15 cellular contexts compared by ENCODE assay signal in genomic region chr3:174430986-174431385, GRCh38.
DNase-seq lines count a peak whose midpoint lies in the region; ATAC-seq and TF ChIP-seq lines count a peak whose summit lies in the region.
"Had no signal": no experiment of that assay in that cellular context is flagged by ENCODE, and none has a peak within 500 bp of the region (broad histone marks: within the 10 kb centered on the region; RNA-seq: fewer than 3 reads in every experiment).

No MANE protein-coding gene starts in this region.

- no peak overlapping the region for H3K9ac ChIP-seq in neuronal stem cell (ENCODE audit: low read depth, low read length, poor library complexity)
- H3K9ac ChIP-seq: BLaER1 treated with 17β-estradiol and CSF1 and Interleukin-3, amounts not matched to agents 10 nM and 100 nM; GM23248 had no signal

- DNase-seq in Caco-2: no peak
- DNase-seq in RPMI8226: peak; percentile 40
- DNase-seq in foreskin keratinocyte: no peak
- no peak for DNase-seq in neuronal stem cell (ENCODE audit: low spot score)
- DNase-seq in CD8-positive, alpha-beta T cell: no peak
- DNase-seq in activated naive CD4-positive, alpha-beta T cell treated with Interleukin-2 at 50 U/mL for 16 hours: no peak
- DNase-seq: 8988T; ACHN; CD4-positive, CD25-positive, alpha-beta regulatory T cell; DMS79 had no signal

- H3K18ac ChIP-seq in neuronal stem cell (ENCODE audit: low read length): no peak overlapping the region

- H2BK12ac ChIP-seq in neuronal stem cell (ENCODE audit: low read length): no peak overlapping the region

- peak overlapping the region; percentile 60 for H3K27ac Mint-ChIP-seq in Caco-2 (ENCODE audit: unreplicated experiment)
- H3K27ac Mint-ChIP-seq in CD8-positive, alpha-beta T cell: no peak overlapping the region
- H3K27ac Mint-ChIP-seq: CD4-positive, CD25-positive, alpha-beta regulatory T cell had no signal

- H3K4me1 ChIP-seq in Caco-2 (peaks cover 13% of the 10 kb centered on the region; the same call in 1 of the 2 replicates), foreskin keratinocyte (peaks cover 14% of the 10 kb centered on the region), neuronal stem cell (ENCODE audit: control insufficient read depth in 2 of 2, insufficient read depth in 1 of 2, low read depth in 1 of 2, low read length in 2 of 2) (peaks cover 1 to 2% of the 10 kb centered on the region in 2 donors)
- H3K4me1 ChIP-seq in CD8-positive, alpha-beta T cell (ENCODE audit: insufficient read depth, low read length): no peaks in the 10 kb centered on the region

- no peak overlapping the region for H3K4me3 Mint-ChIP-seq in Caco-2 (ENCODE audit: unreplicated experiment)
- no peak overlapping the region for H3K4me3 Mint-ChIP-seq in CD8-positive, alpha-beta T cell
- H3K4me3 Mint-ChIP-seq: CD4-positive, CD25-positive, alpha-beta regulatory T cell had no signal

- no peak overlapping the region for H3K4me3 ChIP-seq in Caco-2 (ENCODE audit: low read depth, low read length)
- no peak overlapping the region for H3K4me3 ChIP-seq in neuronal stem cell (ENCODE audit: low read length in 2 of 2)
- H3K4me3 ChIP-seq in CD8-positive, alpha-beta T cell (ENCODE audit: low read depth, low read length): no peak overlapping the region
- H3K4me3 ChIP-seq: BLaER1 treated with 17β-estradiol and CSF1 and Interleukin-3, amounts not matched to agents 10 nM and 100 nM; GM12878; GM23248 had no signal

- H3K27ac ChIP-seq in foreskin keratinocyte: peak overlapping the region; percentile 71
- no peak overlapping the region for H3K27ac ChIP-seq in neuronal stem cell (replicated peaks; ENCODE audit: low read length)
- H3K27ac ChIP-seq in CD8-positive, alpha-beta T cell (ENCODE audit: low read depth, low read length): no peak overlapping the region
- H3K27ac ChIP-seq: BLaER1 treated with 17β-estradiol and CSF1 and Interleukin-3, amounts not matched to agents 10 nM and 100 nM; GM23248 had no signal

- intact Hi-C loops in Caco-2 (cut with micrococcal nuclease; ENCODE audit: unreplicated experiment): no loop called here
- intact Hi-C loops in CD8-positive, alpha-beta T cell (cut with DNase I, micrococcal nuclease): no loop called here

- no peaks in the 10 kb centered on the region for H3K79me1 ChIP-seq in neuronal stem cell (ENCODE audit: low read depth, low read length)

- H4K8ac ChIP-seq in neuronal stem cell (ENCODE audit: low read depth, low read length): no peak overlapping the region

- H2AK5ac ChIP-seq in neuronal stem cell (ENCODE audit: low read depth, low read length): no peak overlapping the region

- CTCF ChIA-PET in Caco-2 (lab: Charles Lee): no interaction called here
- CTCF ChIA-PET in CD8-positive, alpha-beta T cell (lab: Charles Lee): no interaction called here

- POLR2A ChIA-PET in Caco-2 (lab: Charles Lee): no interaction called here
- POLR2A ChIA-PET in CD8-positive, alpha-beta T cell (lab: Charles Lee): interaction anchor here (0.6 kb wide), 1 partner anchor 10 kb away, joined by 3 read pairs; no protein-coding TSS in a partner anchor

- H4K91ac ChIP-seq in neuronal stem cell (ENCODE audit: low read depth, low read length, poor library complexity): no peak overlapping the region

- no peak overlapping the region for H3K4ac ChIP-seq in neuronal stem cell (ENCODE audit: low read length)

- no peak overlapping the region for H3K14ac ChIP-seq in neuronal stem cell (ENCODE audit: low read length)

- no peak overlapping the region for H2BK5ac ChIP-seq in neuronal stem cell (ENCODE audit: low read length)

- no TSS peak for BruUV-seq in Caco-2 (replicated peaks; lab: Mats Ljungman, UMichigan)

- peaks cover 17% of the 10 kb centered on the region for H3K9me3 Mint-ChIP-seq in Caco-2 (ENCODE audit: unreplicated experiment)
- no peaks in the 10 kb centered on the region for H3K9me3 Mint-ChIP-seq in CD8-positive, alpha-beta T cell

- ATAC-seq in foreskin keratinocyte (no peak), GM19455 (IDR thresholded peaks at IDR 0.05; ENCODE audit: unreplicated experiment) (no peak)
- no peak for ATAC-seq in CD8-positive, alpha-beta T cell
- ATAC-seq: GM12878, HCT116 had no signal

- no peak overlapping the region for H2BK15ac ChIP-seq in neuronal stem cell (ENCODE audit: low read length)

- peak overlapping the region; percentile 43 for H2AFZ ChIP-seq in neuronal stem cell (ENCODE audit: low read length)
- H2AFZ ChIP-seq: GM23248 had no signal

- H3K36me3 ChIP-seq in Caco-2 (ENCODE audit: control insufficient read depth, insufficient read depth, low read length) (no peaks in the 10 kb centered on the region), neuronal stem cell (replicated peaks in 1 of 2; ENCODE audit: control insufficient read depth in 2 of 2, insufficient read depth in 2 of 2, low read length in 2 of 2) (no peaks in the 10 kb centered on the region)
- H3K36me3 ChIP-seq in CD8-positive, alpha-beta T cell (ENCODE audit: insufficient read depth, low read length): no peaks in the 10 kb centered on the region
- H3K36me3 ChIP-seq: BLaER1 treated with 17β-estradiol and CSF1 and Interleukin-3, amounts not matched to agents 10 nM and 100 nM had no signal

- no peaks in the 10 kb centered on the region for H3K27me3 Mint-ChIP-seq in Caco-2 (ENCODE audit: insufficient read depth, unreplicated experiment)
- H3K27me3 Mint-ChIP-seq in CD8-positive, alpha-beta T cell (ENCODE audit: low read depth): no peaks in the 10 kb centered on the region
- H3K27me3 Mint-ChIP-seq: CD4-positive, CD25-positive, alpha-beta regulatory T cell had no signal

- H3K27me3 ChIP-seq in Caco-2 (replicated peaks; ENCODE audit: control insufficient read depth, insufficient read depth, low read length) (no peaks in the 10 kb centered on the region), foreskin keratinocyte (no peaks in the 10 kb centered on the region), neuronal stem cell (ENCODE audit: control insufficient read depth in 3 of 3, insufficient read depth in 3 of 3, low read depth in 1 of 3, low read length in 3 of 3) (no peaks in the 10 kb centered on the region)
- H3K27me3 ChIP-seq in CD8-positive, alpha-beta T cell (ENCODE audit: insufficient read depth, low read length): no peaks in the 10 kb centered on the region

- WGBS in neuronal stem cell (ENCODE audit: extremely low coverage in 2 of 2, insufficient read length in 2 of 2, insufficient replicate concordance in 1 of 2), 2 donors: no CpG with 5 or more reads among the region's 2 CpGs

- no peak overlapping the region for H3K4me2 ChIP-seq in neuronal stem cell (ENCODE audit: insufficient read depth, low read length, poor library complexity, severe bottlenecking)
- H3K4me2 ChIP-seq: BLaER1 treated with 17β-estradiol and CSF1 and Interleukin-3, amounts not matched to agents 10 nM and 100 nM had no signal

- H3K9me3 ChIP-seq in Caco-2 (no peaks in the 10 kb centered on the region; the same call in 1 of the 2 replicates), neuronal stem cell (replicated peaks in 1 of 2; ENCODE audit: control insufficient read depth in 2 of 2, insufficient read depth in 1 of 2, low read depth in 1 of 2, low read length in 2 of 2) (no peaks in the 10 kb centered on the region)
- peaks cover 3% of the 10 kb centered on the region for H3K9me3 ChIP-seq in CD8-positive, alpha-beta T cell (ENCODE audit: low read length)
- H3K9me3 ChIP-seq: BLaER1 treated with 17β-estradiol and CSF1 and Interleukin-3, amounts not matched to agents 10 nM and 100 nM had no signal

- H2BK120ac ChIP-seq in neuronal stem cell (ENCODE audit: low read depth, low read length): no peak overlapping the region

- TF ChIP-seq CTCF in Caco-2 (IDR thresholded peaks at IDR 0.05; ENCODE audit: insufficient read depth in 1 of 2, low read depth in 1 of 2, low read length in 1 of 2, severe bottlenecking in 1 of 2, unreplicated experiment in 1 of 2): no peak
- TF ChIP-seq CTCF in foreskin keratinocyte (conservative IDR thresholded peaks at IDR 0.05): no peak
- TF ChIP-seq CTCF in CD8-positive, alpha-beta T cell (IDR thresholded peaks at IDR 0.05): no peak

- peaks cover 26% of the 10 kb centered on the region for H3K4me1 Mint-ChIP-seq in Caco-2 (ENCODE audit: low read depth, unreplicated experiment)
- no peaks in the 10 kb centered on the region for H3K4me1 Mint-ChIP-seq in CD8-positive, alpha-beta T cell (ENCODE audit: low read depth)
- H3K4me1 Mint-ChIP-seq: CD4-positive, CD25-positive, alpha-beta regulatory T cell had no signal

- peaks cover 4% of the 10 kb centered on the region for H3K36me3 Mint-ChIP-seq in Caco-2 (ENCODE audit: insufficient read depth, unreplicated experiment)
- H3K36me3 Mint-ChIP-seq in CD8-positive, alpha-beta T cell: no peaks in the 10 kb centered on the region
- H3K36me3 Mint-ChIP-seq: CD4-positive, CD25-positive, alpha-beta regulatory T cell had no signal

- no peak overlapping the region for H3K23ac ChIP-seq in neuronal stem cell (ENCODE audit: low read depth, low read length, poor library complexity)
